12 cellular contexts compared by ENCODE assay signal in the genomic region with DNA sequence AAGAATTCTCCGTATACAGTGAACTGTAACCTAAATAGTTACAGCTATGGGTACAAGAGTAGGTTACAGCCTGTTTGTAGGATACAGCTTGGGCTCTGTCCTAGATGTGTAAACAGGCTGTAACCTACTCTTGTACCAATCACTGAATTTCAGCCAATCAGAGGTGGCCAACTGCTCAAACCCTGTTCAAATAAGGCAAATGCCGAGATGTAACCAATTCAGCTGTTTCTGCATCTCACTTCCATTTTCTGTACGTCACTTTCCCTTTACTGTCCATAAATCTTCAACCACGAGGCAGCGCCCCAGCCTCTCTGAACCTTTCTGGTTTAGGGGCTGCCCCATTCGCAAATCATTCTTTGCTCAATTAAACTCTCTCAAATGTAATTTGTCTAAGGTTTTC. TPM values are rescaled to one million over a fixed set of nuclear protein-coding genes. Genes with fewer than 3 reads are reported as not detected.
DNase-seq lines count a peak whose midpoint lies in the region; ATAC-seq and TF ChIP-seq lines count a peak whose summit lies in the region.
"Had no signal": no experiment of that assay in that cellular context is flagged by ENCODE, and none has a peak within 500 bp of the region (broad histone marks: within the 10 kb centered on the region; RNA-seq: fewer than 3 reads in every experiment).

No MANE protein-coding gene starts in this region.

- WGBS in smooth muscle cell (ENCODE audit: low lambda C conversion rate) = 89% methylated on average over 6 of the region's 6 CpGs
- WGBS in transverse colon (ENCODE audit: low coverage in 1 of 2), 2 donors = 73 to 80% methylated on average over 6 of the region's 6 CpGs

- peak; percentile 55 for ATAC-seq in GM19328 (IDR thresholded peaks at IDR 0.05; ENCODE audit: unreplicated experiment)
- ATAC-seq in HG02798 (IDR thresholded peaks at IDR 0.05; ENCODE audit: poor library complexity, unreplicated experiment) = peak; percentile 71
- ATAC-seq in HG03521 (IDR thresholded peaks at IDR 0.05; ENCODE audit: unreplicated experiment) = peak; percentile 61

- H3K4me3 ChIP-seq in GM12865 (ENCODE audit: low read depth, low read length) = no peak overlapping the region
- no peak overlapping the region for H3K4me3 ChIP-seq in smooth muscle cell
- no peak overlapping the region for H3K4me3 ChIP-seq in transverse colon
- H3K4me3 ChIP-seq: lung had no signal

- H3K79me2 ChIP-seq in smooth muscle cell (ENCODE audit: low read depth) = no peaks in the 10 kb centered on the region

- H3K9ac ChIP-seq in smooth muscle cell (ENCODE audit: low read depth) = no peak overlapping the region

- H4K20me1 ChIP-seq in smooth muscle cell (ENCODE audit: low read depth) = no peaks in the 10 kb centered on the region

- no peaks in the 10 kb centered on the region for H3K9me3 ChIP-seq in smooth muscle cell (replicated peaks; ENCODE audit: low read depth)
- no peaks in the 10 kb centered on the region for H3K9me3 ChIP-seq in transverse colon

- no peak for TF ChIP-seq CTCF in GM12865 (IDR thresholded peaks at IDR 0.05; ENCODE audit: insufficient read depth, low read depth, low read length, missing control alignments)
- TF ChIP-seq CTCF in smooth muscle cell (IDR thresholded peaks at IDR 0.05; ENCODE audit: borderline replicate concordance, insufficient read depth, poor library complexity, severe bottlenecking) = no peak
- TF ChIP-seq CTCF in transverse colon (IDR thresholded peaks at IDR 0.05) = no peak

- in situ Hi-C loops in transverse colon (cut with MboI; ENCODE audit: low pct_ligation_motif_present in 1 of 4, low pct_unique_long_range_greater_than_20kb in 1 of 4, low sequenced_read_pairs in 3 of 4) = no loop called here

- H3K36me3 ChIP-seq in smooth muscle cell (ENCODE audit: low read depth) = no peaks in the 10 kb centered on the region
- no peaks in the 10 kb centered on the region for H3K36me3 ChIP-seq in transverse colon

- no peaks in the 10 kb centered on the region for H3F3A ChIP-seq in smooth muscle cell (ENCODE audit: low read depth)

- no peak for TF ChIP-seq POLR2A in transverse colon (IDR thresholded peaks at IDR 0.05)

- intact Hi-C loops in transverse colon (cut with DNase I; ENCODE audit: low total_unique reads) = no loop called here

- TF ChIP-seq EP300 in transverse colon (IDR thresholded peaks at IDR 0.05; ENCODE audit: low read depth) = no peak

- no peak overlapping the region for H2AFZ ChIP-seq in smooth muscle cell (ENCODE audit: low read depth)

- DNase-seq in GM12865 (ENCODE audit: low read depth) (peak; percentile 67), smooth muscle cell (lab: John Stamatoyannopoulos, UW; ENCODE audit: unreplicated experiment) (no peak), transverse colon (no peak)
- no peak for DNase-seq in stimulated activated CD4-positive, alpha-beta T cell treated with anti-CD3 and anti-CD28 coated beads, Interleukin-4, amount 100 ng/mL, for 24 hours
- no peak for DNase-seq in activated CD4-positive, alpha-beta T cell treated with anti-CD3 and anti-CD28 coated beads for 1 hour
- DNase-seq: foreskin fibroblast, SW 1271 had no signal

- no peak overlapping the region for H3K4me2 ChIP-seq in smooth muscle cell

- no peaks in the 10 kb centered on the region for H3K27me3 ChIP-seq in smooth muscle cell (ENCODE audit: low read depth)
- no peaks in the 10 kb centered on the region for H3K27me3 ChIP-seq in transverse colon

- H3K27ac ChIP-seq in smooth muscle cell (ENCODE audit: low read depth) = no peak overlapping the region
- H3K27ac ChIP-seq in transverse colon = no peak overlapping the region

- H3K4me1 ChIP-seq in smooth muscle cell (ENCODE audit: low read depth) (no peaks in the 10 kb centered on the region), transverse colon (no peaks in the 10 kb centered on the region)

RNA-seq across cellular contexts. Expression of a gene that starts 8.3 kb away (rescaled TPM):
- total RNA-seq in smooth muscle cell (not detected in 2 replicates), transverse colon (under 1 TPM in 2 of 4 donors, not detected in 2; 0.16 to 1.00 TPM)
- not detected in 2 replicates for polyA plus RNA-seq in smooth muscle cell
- total RNA-seq: cardiac septum had no signal

RNA-seq across cellular contexts. Expression of a gene that starts 39.1 kb away (rescaled TPM):
- total RNA-seq in smooth muscle cell = 43.7 and 61.1 TPM in 2 replicates
- 77.5 and 86.7 TPM in 2 replicates for polyA plus RNA-seq in smooth muscle cell
- total RNA-seq in transverse colon = 10 to 100 TPM; 24.6 to 39.3 (median 32.4) TPM

RNA-seq across cellular contexts. Expression of a gene that starts 39.4 kb away (rescaled TPM):
- 61.8 and 87.5 TPM in 2 replicates for total RNA-seq in smooth muscle cell
- 55.3 and 56.6 TPM in 2 replicates for polyA plus RNA-seq in smooth muscle cell
- 10 to 100 TPM in 2 of 4 donors, 1 to 10 TPM in 2; 4.1 to 34.8 (median 15.0) TPM for total RNA-seq in transverse colon
